ENCODE assay signal across 1 cellular context in genomic region chr5:56638061-56638621, GRCh38.
TF ChIP-seq lines count a peak whose summit lies in the region.

No MANE protein-coding gene starts in this region.

TF ChIP-seq in WTC11, 78 proteins besides CTCF, POLR2A, EP300 and RAD21 (continued from another document):
- TF ChIP-seq ARID4B (CRISPR knock-in tag; IDR thresholded peaks at IDR 0.05; ENCODE audit: borderline replicate concordance) (no peak), ATF3 (CRISPR knock-in tag; conservative IDR thresholded peaks at IDR 0.05) (no peak), USF1 (CRISPR knock-in tag; IDR thresholded peaks at IDR 0.05) (no peak), CREM (CRISPR knock-in tag; IDR thresholded peaks at IDR 0.05) (no peak)
